1 cellular context compared by ENCODE assay signal in the genomic region with DNA sequence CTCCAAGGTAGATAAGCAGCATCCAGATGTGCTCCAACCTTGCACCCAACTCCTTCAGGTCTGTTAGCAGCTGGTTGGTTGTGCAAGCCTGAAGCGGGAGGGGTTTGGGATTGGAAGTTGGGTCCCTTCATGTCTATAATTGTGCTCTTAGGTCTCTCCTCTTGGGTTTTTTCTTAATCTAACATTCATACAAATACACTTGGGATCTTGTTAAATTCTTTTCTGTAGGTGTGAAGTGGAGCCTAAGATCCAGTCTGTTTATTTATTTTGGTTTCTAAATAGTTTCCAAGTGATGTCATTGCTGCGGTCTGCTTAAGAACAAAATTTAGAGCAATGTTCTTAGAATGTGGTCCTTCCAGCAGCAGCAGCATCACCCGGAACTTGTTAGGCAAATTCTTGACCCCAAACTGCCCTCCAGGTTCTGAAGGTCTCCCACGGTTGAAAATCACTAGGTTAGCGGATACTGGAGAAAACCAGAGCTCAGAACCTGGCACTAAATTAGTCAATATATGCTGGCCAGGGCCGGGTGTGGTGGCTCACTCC.
TF ChIP-seq lines count a peak whose summit lies in the region.

No MANE protein-coding gene starts in this region.

TF ChIP-seq in HEK293, 187 proteins besides CTCF, POLR2A, EP300 and RAD21 (continued from another document):
- TF ChIP-seq SP2 (tag by site-specific recombination; IDR thresholded peaks at IDR 0.05) (no peak), ZNF776 (tag by site-specific recombination; IDR thresholded peaks at IDR 0.05; ENCODE audit: borderline replicate concordance) (no peak), ZNF302 (tag by site-specific recombination; IDR thresholded peaks at IDR 0.05; ENCODE audit: low read depth) (no peak), ZNF169 (tag by site-specific recombination; IDR thresholded peaks at IDR 0.05) (no peak), OVOL3 (tag by site-specific recombination; IDR thresholded peaks at IDR 0.05) (0 out of 2 replicates have a peak, but pooled peaks have one; percentile 9), SCRT2 (tag by site-specific recombination; IDR thresholded peaks at IDR 0.05) (no peak), ZXDB (tag by site-specific recombination; IDR thresholded peaks at IDR 0.05) (peak; percentile 44; the same call in 1 of the 2 replicates), WT1 (tag by site-specific recombination; IDR thresholded peaks at IDR 0.05) (peak; percentile 77), IKZF3 (tag by site-specific recombination; IDR thresholded peaks at IDR 0.05) (0 out of 2 replicates have a peak, but pooled peaks have one; percentile 5), ZBTB44 (tag by site-specific recombination; IDR thresholded peaks at IDR 0.05) (no peak), ZFHX2 (tag by site-specific recombination; conservative IDR thresholded peaks at IDR 0.05) (0 out of 2 replicates have a peak, but pooled peaks have one; percentile 24), KLF10 (tag by site-specific recombination; IDR thresholded peaks at IDR 0.05) (0 out of 2 replicates have a peak, but pooled peaks have one; percentile 38), ZNF133 (tag by site-specific recombination; IDR thresholded peaks at IDR 0.05) (no peak), YY1 (tag by site-specific recombination; IDR thresholded peaks at IDR 0.05) (no peak)
- TF ChIP-seq, protein P1, sequence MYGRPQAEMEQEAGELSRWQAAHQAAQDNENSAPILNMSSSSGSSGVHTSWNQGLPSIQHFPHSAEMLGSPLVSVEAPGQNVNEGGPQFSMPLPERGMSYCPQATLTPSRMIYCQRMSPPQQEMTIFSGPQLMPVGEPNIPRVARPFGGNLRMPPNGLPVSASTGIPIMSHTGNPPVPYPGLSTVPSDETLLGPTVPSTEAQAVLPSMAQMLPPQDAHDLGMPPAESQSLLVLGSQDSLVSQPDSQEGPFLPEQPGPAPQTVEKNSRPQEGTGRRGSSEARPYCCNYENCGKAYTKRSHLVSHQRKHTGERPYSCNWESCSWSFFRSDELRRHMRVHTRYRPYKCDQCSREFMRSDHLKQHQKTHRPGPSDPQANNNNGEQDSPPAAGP (tag by site-specific recombination; IDR thresholded peaks at IDR 0.05): peak; percentile 82
TF ChIP-seq in HEK293: peak in this region for 22.
